In the genomic region with DNA sequence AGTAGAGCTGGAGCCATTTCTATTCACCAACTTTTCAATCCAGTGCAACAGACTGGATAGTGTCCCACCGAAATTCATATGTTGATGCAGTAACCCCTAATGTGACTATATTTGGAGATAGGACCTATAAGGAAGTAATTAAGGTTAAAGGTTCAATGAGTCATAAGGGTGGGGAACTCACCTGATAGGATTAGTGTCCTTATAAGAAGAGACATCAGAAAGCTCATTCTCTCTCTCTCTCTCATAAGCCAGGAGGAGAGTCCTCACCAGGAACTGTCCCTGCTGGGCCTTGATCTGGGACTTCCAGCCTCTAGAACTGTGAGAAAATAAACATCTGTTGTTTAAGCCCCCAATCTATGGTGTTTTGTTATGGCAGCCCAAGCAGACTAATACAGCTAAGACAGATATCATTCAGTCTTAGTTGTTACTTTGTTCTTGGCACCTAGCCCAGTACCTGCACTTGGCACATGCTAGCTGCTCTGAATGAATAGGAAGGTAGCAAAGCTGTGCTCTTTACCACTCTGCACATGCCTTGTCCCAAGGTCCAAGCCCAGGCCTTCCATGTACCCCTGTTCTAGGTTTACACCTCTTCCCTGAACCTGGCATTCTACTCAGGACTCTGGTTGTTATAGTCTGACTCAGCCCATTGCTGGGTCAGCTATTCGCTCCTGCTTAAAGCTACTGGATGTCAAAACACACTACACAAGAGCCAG, we compare ENCODE assay signal across 31 cellular contexts. TPM values are rescaled to one million over a fixed set of nuclear protein-coding genes. Genes with fewer than 3 reads are reported as not detected.
DNase-seq lines count a peak whose midpoint lies in the region; ATAC-seq and TF ChIP-seq lines count a peak whose summit lies in the region.
"Had no signal": no experiment of that assay in that cellular context is flagged by ENCODE, and none has a peak within 500 bp of the region (broad histone marks: within the 10 kb centered on the region; RNA-seq: fewer than 3 reads in every experiment).

No MANE protein-coding gene starts in this region.

- H3K9ac ChIP-seq in colonic mucosa (ENCODE audit: low read depth in 2 of 2, low read length in 2 of 2): no peak overlapping the region

- H3K27ac ChIP-seq in colonic mucosa: no peak overlapping the region
- H3K27ac ChIP-seq: 22Rv1, adrenal gland, dorsolateral prefrontal cortex, gastroesophageal sphincter, psoas muscle, SJSA1, testis had no signal

- no peaks in the 10 kb centered on the region for H3K27me3 ChIP-seq in colonic mucosa
- H3K27me3 ChIP-seq: gastroesophageal sphincter, SJSA1, testis had no signal

- H3K36me3 ChIP-seq in colonic mucosa: no peaks in the 10 kb centered on the region
- H3K36me3 ChIP-seq: adrenal gland, gastroesophageal sphincter, SJSA1 had no signal

- TF ChIP-seq CTCF in colonic mucosa (IDR thresholded peaks at IDR 0.05): no peak

- H3K4me3 ChIP-seq in colonic mucosa: no peak overlapping the region
- H3K4me3 ChIP-seq: adrenal gland, dorsolateral prefrontal cortex, gastroesophageal sphincter, psoas muscle, SJSA1, testis had no signal

- intact Hi-C loops in colonic mucosa (cut with DNase I): no loop called here

- DNase-seq in DMS 273 (lab: John Stamatoyannopoulos, UW; ENCODE audit: unreplicated experiment) (peak; percentile 42), DMS 273 treated with DMSO at 0.1 percent for 48 hours (lab: John Stamatoyannopoulos, UW) (no peak), HT-29 (ENCODE audit: low spot score) (peak; percentile 33), NCI-H748 (lab: John Stamatoyannopoulos, UW; ENCODE audit: unreplicated experiment) (peak; percentile 60), colonic mucosa (peak; percentile 19), COLO829 (ENCODE audit: low spot score) (no peak)
- DNase-seq: activated CD4-positive, alpha-beta T cell treated with anti-CD3 and anti-CD28 coated beads, Interleukin-2, amount 50 U/mL, for 48 hours; activated naive CD4-positive, alpha-beta T cell treated with anti-CD3 and anti-CD28 coated beads for 36 hours; adrenal gland; cerebellar nuclear complex; dorsolateral prefrontal cortex; hypothalamus; immature natural killer cell; left ventricle myocardium superior; naive thymus-derived CD4-positive, alpha-beta T cell; occipital lobe; psoas muscle; stimulated activated CD4-positive, alpha-beta T cell treated with anti-CD3 and anti-CD28 coated beads, Interleukin-15, amount 100 ng/mL, for 24 hours; stimulated activated naive CD4-positive, alpha-beta T cell treated with Interleukin-2 at 50 U/mL for 16 hours; T-helper 1 cell; testis had no signal

- no peaks in the 10 kb centered on the region for H3K4me1 ChIP-seq in colonic mucosa
- H3K4me1 ChIP-seq: adrenal gland, gastroesophageal sphincter, psoas muscle, SJSA1, testis had no signal

- ATAC-seq in GM19328 (IDR thresholded peaks at IDR 0.05; ENCODE audit: unreplicated experiment) (no peak), HG02759 (IDR thresholded peaks at IDR 0.05; ENCODE audit: unreplicated experiment) (no peak)
- ATAC-seq: activated CD4-positive, CD25-positive, alpha-beta regulatory T cell treated with anti-CD3 and anti-CD28 coated beads, Interleukin-2, amount 50 U/mL, for 24 hours; gastroesophageal sphincter; left ventricle myocardium superior; naive thymus-derived CD4-positive, alpha-beta T cell; psoas muscle had no signal

- no peaks in the 10 kb centered on the region for H3K9me3 ChIP-seq in colonic mucosa
- H3K9me3 ChIP-seq: adrenal gland, gastroesophageal sphincter, psoas muscle, SJSA1, testis had no signal

RNA-seq across cellular contexts. Expression of gene BRS3, which starts 19.2 kb away (rescaled TPM):
- not detected in 2 replicates for total RNA-seq in HT-29 (2014; rRNA removed; shearing (Covaris generic))
- total RNA-seq in colonic mucosa: not detected
- total RNA-seq: activated naive CD4-positive, alpha-beta T cell treated with anti-CD3 and anti-CD28 coated beads for 36 hours; adrenal gland; fibroblast of lung; G401; gastroesophageal sphincter; H1; left ventricle myocardium superior; naive thymus-derived CD4-positive, alpha-beta T cell; occipital lobe; RPMI7951; SJSA1 had no signal

RNA-seq across cellular contexts. Expression of gene HTATSF1, which starts 28.8 kb away (rescaled TPM):
- 60.7 and 66.4 TPM in 2 replicates for total RNA-seq in HT-29 (2014; rRNA removed; shearing (Covaris generic))
- 10 to 100 TPM; 30.6 to 35.9 TPM for total RNA-seq in colonic mucosa

Comparison
In these comparisons a context has a peak if more than half of its experiments do, and no peak if none do; other contexts are left out.
1. DNase-seq: peak in DMS 273 (single experiment), HT-29 (single experiment), NCI-H748 (single experiment) and colonic mucosa (single experiment); none in DMS 273 treated with DMSO at 0.1 percent for 48 hours (single experiment) and COLO829 (single experiment).